ENCODE assay signal across 15 cellular contexts in genomic region chr16:11909653-11910551, GRCh38. TPM values are rescaled to one million over a fixed set of nuclear protein-coding genes. Genes with fewer than 3 reads are reported as not detected.
DNase-seq lines count a peak whose midpoint lies in the region; ATAC-seq and TF ChIP-seq lines count a peak whose summit lies in the region.
"Had no signal": no experiment of that assay in that cellular context is flagged by ENCODE, and none has a peak within 500 bp of the region (broad histone marks: within the 10 kb centered on the region; RNA-seq: fewer than 3 reads in every experiment).

No MANE protein-coding gene starts in this region.

- no peaks in the 10 kb centered on the region for H3K27me3 ChIP-seq in fibroblast of lung (ENCODE audit: control insufficient read depth, insufficient read depth, low read length)
- H3K27me3 ChIP-seq: right atrium auricular region had no signal

- peak overlapping the region; percentile 43 for H3K9ac ChIP-seq in SK-N-MC (ENCODE audit: insufficient read length)
- H3K9ac ChIP-seq in fibroblast of lung (ENCODE audit: insufficient read depth, low read length) = no peak overlapping the region

- H3K27ac Mint-ChIP-seq in activated naive CD4-positive, alpha-beta T cell treated with anti-CD3 and anti-CD28 coated beads, Interleukin-2, amount 10 ng/mL, durations not matched to agents 7 days and 5 days = peak overlapping the region; percentile 38
- H3K27ac Mint-ChIP-seq in stimulated activated memory B cell treated with anti-CD40 and anti-IgM and Interleukin-4, amounts not matched to agents 10 μg/mL and 1 μg/mL and 100 μg/mL, for 72 hours = peak overlapping the region; percentile 6

- peaks cover 53% of the 10 kb centered on the region for H3K4me1 Mint-ChIP-seq in activated naive CD4-positive, alpha-beta T cell treated with anti-CD3 and anti-CD28 coated beads, Interleukin-2, amount 10 ng/mL, durations not matched to agents 7 days and 5 days
- peaks cover 59% of the 10 kb centered on the region for H3K4me1 Mint-ChIP-seq in stimulated activated memory B cell treated with anti-CD40 and anti-IgM and Interleukin-4, amounts not matched to agents 10 μg/mL and 1 μg/mL and 100 μg/mL, for 72 hours

- H3K27me3 Mint-ChIP-seq in activated naive CD4-positive, alpha-beta T cell treated with anti-CD3 and anti-CD28 coated beads, Interleukin-2, amount 10 ng/mL, durations not matched to agents 7 days and 5 days = no peaks in the 10 kb centered on the region
- H3K27me3 Mint-ChIP-seq in stimulated activated memory B cell treated with anti-CD40 and anti-IgM and Interleukin-4, amounts not matched to agents 10 μg/mL and 1 μg/mL and 100 μg/mL, for 72 hours = no peaks in the 10 kb centered on the region
- H3K27me3 Mint-ChIP-seq: central memory CD8-positive, alpha-beta T cell had no signal

- H3K9me3 Mint-ChIP-seq in activated naive CD4-positive, alpha-beta T cell treated with anti-CD3 and anti-CD28 coated beads, Interleukin-2, amount 10 ng/mL, durations not matched to agents 7 days and 5 days = no peaks in the 10 kb centered on the region
- H3K9me3 Mint-ChIP-seq in stimulated activated memory B cell treated with anti-CD40 and anti-IgM and Interleukin-4, amounts not matched to agents 10 μg/mL and 1 μg/mL and 100 μg/mL, for 72 hours = no peaks in the 10 kb centered on the region
- H3K9me3 Mint-ChIP-seq: central memory CD8-positive, alpha-beta T cell had no signal

- H2AFZ ChIP-seq in fibroblast of lung (ENCODE audit: low read length) = no peak overlapping the region

- no peaks in the 10 kb centered on the region for H4K20me1 ChIP-seq in fibroblast of lung (ENCODE audit: control insufficient read depth, extremely low read depth, insufficient read depth, low read length)

- H3K4me3 ChIP-seq in SK-N-MC (no peak overlapping the region), fibroblast of lung (replicated peaks in 1 of 4; ENCODE audit: control extremely low read depth in 1 of 4, insufficient read depth in 1 of 4, low read depth in 3 of 4, low read length in 4 of 4) (no peak overlapping the region)
- H3K4me3 ChIP-seq: right atrium auricular region had no signal

- H3K36me3 Mint-ChIP-seq in activated naive CD4-positive, alpha-beta T cell treated with anti-CD3 and anti-CD28 coated beads, Interleukin-2, amount 10 ng/mL, durations not matched to agents 7 days and 5 days = peaks cover 27% of the 10 kb centered on the region
- peaks cover 26% of the 10 kb centered on the region for H3K36me3 Mint-ChIP-seq in stimulated activated memory B cell treated with anti-CD40 and anti-IgM and Interleukin-4, amounts not matched to agents 10 μg/mL and 1 μg/mL and 100 μg/mL, for 72 hours

- ATAC-seq in stimulated activated memory B cell treated with anti-CD40 and anti-IgM and Interleukin-4, amounts not matched to agents 10 μg/mL and 1 μg/mL and 100 μg/mL, for 72 hours = no peak
- ATAC-seq: activated CD4-positive, CD25-positive, alpha-beta regulatory T cell treated with anti-CD3 and anti-CD28 coated beads, Interleukin-2, amount 50 U/mL, for 24 hours; Panc1 had no signal

- DNase-seq in activated naive CD4-positive, alpha-beta T cell treated with anti-CD3 and anti-CD28 coated beads, Interleukin-2, amount 10 ng/mL, durations not matched to agents 7 days and 5 days = no peak
- no peak for DNase-seq in activated naive CD4-positive, alpha-beta T cell (lab: John Stamatoyannopoulos, UW)
- DNase-seq in SK-N-MC (ENCODE audit: low read depth, low spot score) = no peak
- peak in 1 of 2 donors; percentile 80 for DNase-seq in fibroblast of lung (ENCODE audit: low read depth in 2 of 2)
- DNase-seq in NCI-H345 (lab: John Stamatoyannopoulos, UW) = no peak
- DNase-seq in NCI-H524 treated with DMSO at 0.1 percent for 48 hours (lab: John Stamatoyannopoulos, UW) = no peak
- DNase-seq in Ammon's horn (ENCODE audit: low spot score) = no peak
- DNase-seq: NCI-H1436; stimulated activated CD8-positive, alpha-beta memory T cell treated with anti-CD3 and anti-CD28 coated beads, Interleukin-4, amount 100 ng/mL, for 48 hours had no signal

- no peak overlapping the region for H3K4me3 Mint-ChIP-seq in activated naive CD4-positive, alpha-beta T cell treated with anti-CD3 and anti-CD28 coated beads, Interleukin-2, amount 10 ng/mL, durations not matched to agents 7 days and 5 days
- H3K4me3 Mint-ChIP-seq in stimulated activated memory B cell treated with anti-CD40 and anti-IgM and Interleukin-4, amounts not matched to agents 10 μg/mL and 1 μg/mL and 100 μg/mL, for 72 hours = peak overlapping the region; percentile 14
- H3K4me3 Mint-ChIP-seq: central memory CD8-positive, alpha-beta T cell had no signal

- TF ChIP-seq CTCF in fibroblast of lung (conservative IDR thresholded peaks at IDR 0.05 in 1 of 2, IDR thresholded peaks at IDR 0.05 in 1 of 2; ENCODE audit: low read depth in 1 of 2, low read length in 2 of 2) = no peak

- H3K9me3 ChIP-seq in SK-N-MC (ENCODE audit: low read depth, low read length) = no peaks in the 10 kb centered on the region
- H3K9me3 ChIP-seq in fibroblast of lung (ENCODE audit: control insufficient read depth, insufficient read depth, low read depth, low read length) = no peaks in the 10 kb centered on the region
- H3K9me3 ChIP-seq: right atrium auricular region had no signal

- peaks cover 97% of the 10 kb centered on the region for H3K79me2 ChIP-seq in fibroblast of lung (ENCODE audit: control insufficient read depth, insufficient read depth, low read length)

- peaks cover 8% of the 10 kb centered on the region for H3K4me1 ChIP-seq in fibroblast of lung (ENCODE audit: control insufficient read depth, extremely low read depth, insufficient read depth, low read length)

- CTCF ChIA-PET in activated naive CD4-positive, alpha-beta T cell treated with anti-CD3 and anti-CD28 coated beads, Interleukin-2, amount 10 ng/mL, durations not matched to agents 7 days and 5 days (lab: Charles Lee) = interaction anchor here (0.9 kb wide), 1 partner anchor 159 kb away, joined by 4 read pairs; no protein-coding TSS in a partner anchor

- H3K4me2 ChIP-seq in fibroblast of lung (ENCODE audit: extremely low read depth, insufficient read depth, low read length) = peak overlapping the region; percentile 20

- peaks cover 10% of the 10 kb centered on the region for H3K36me3 ChIP-seq in SK-N-MC (ENCODE audit: insufficient read depth, low read length)
- H3K36me3 ChIP-seq in fibroblast of lung (ENCODE audit: control insufficient read depth, insufficient read depth, low read length) = no peaks in the 10 kb centered on the region
- H3K36me3 ChIP-seq: right atrium auricular region had no signal

- H3K27ac ChIP-seq in SK-N-MC (peak overlapping the region; percentile 22; the same call in 1 of the 2 replicates), fibroblast of lung (ENCODE audit: insufficient read depth, low read length) (no peak overlapping the region)
- H3K27ac ChIP-seq: C4-2B, right atrium auricular region had no signal

RNA-seq across cellular contexts. Expression of gene GSPT1, which starts 5.9 kb away (rescaled TPM):
- total RNA-seq in fibroblast of lung = 56.5 and 57.3 TPM in 2 replicates
- 116 and 139 TPM in 2 replicates for polyA plus RNA-seq in fibroblast of lung
- 86.1 and 117 TPM in 2 replicates for polyA plus RNA-seq in fibroblast of lung (2012)
- 17.9 and 22.0 TPM in 2 replicates for polyA minus RNA-seq in fibroblast of lung (ENCODE audit: low replicate concordance)

RNA-seq across cellular contexts. Expression of gene NPIPB2, which starts 31.9 kb away (rescaled TPM):
- total RNA-seq in fibroblast of lung = 3.3 and 4.6 TPM in 2 replicates
- 1.2 and 4.2 TPM in 2 replicates for polyA plus RNA-seq in fibroblast of lung
- 2.1 and 2.5 TPM in 2 replicates for polyA plus RNA-seq in fibroblast of lung (2012)
- polyA minus RNA-seq in fibroblast of lung (ENCODE audit: low replicate concordance) = not detected in 2 replicates

RNA-seq across cellular contexts. Expression of gene TNFRSF17, which starts 55.1 kb away (rescaled TPM):
- total RNA-seq in fibroblast of lung = not detected in 2 replicates
- not detected in 2 replicates for polyA plus RNA-seq in fibroblast of lung
- polyA plus RNA-seq in fibroblast of lung (2012) = not detected in 2 replicates
- polyA minus RNA-seq in fibroblast of lung (ENCODE audit: low replicate concordance) = not detected in 2 replicates
- total RNA-seq: right atrium auricular region had no signal

RNA-seq across cellular contexts. Expression of gene RSL1D1, which starts 58.6 kb away (rescaled TPM):
- total RNA-seq in fibroblast of lung = 40.5 and 56.2 TPM in 2 replicates
- polyA plus RNA-seq in fibroblast of lung = 153 and 158 TPM in 2 replicates
- 100 and 104 TPM in 2 replicates for polyA plus RNA-seq in fibroblast of lung (2012)
- 3.1 and 6.7 TPM in 2 replicates for polyA minus RNA-seq in fibroblast of lung (ENCODE audit: low replicate concordance)
